ENCODE assay signal across 7 cellular contexts in the genomic region with DNA sequence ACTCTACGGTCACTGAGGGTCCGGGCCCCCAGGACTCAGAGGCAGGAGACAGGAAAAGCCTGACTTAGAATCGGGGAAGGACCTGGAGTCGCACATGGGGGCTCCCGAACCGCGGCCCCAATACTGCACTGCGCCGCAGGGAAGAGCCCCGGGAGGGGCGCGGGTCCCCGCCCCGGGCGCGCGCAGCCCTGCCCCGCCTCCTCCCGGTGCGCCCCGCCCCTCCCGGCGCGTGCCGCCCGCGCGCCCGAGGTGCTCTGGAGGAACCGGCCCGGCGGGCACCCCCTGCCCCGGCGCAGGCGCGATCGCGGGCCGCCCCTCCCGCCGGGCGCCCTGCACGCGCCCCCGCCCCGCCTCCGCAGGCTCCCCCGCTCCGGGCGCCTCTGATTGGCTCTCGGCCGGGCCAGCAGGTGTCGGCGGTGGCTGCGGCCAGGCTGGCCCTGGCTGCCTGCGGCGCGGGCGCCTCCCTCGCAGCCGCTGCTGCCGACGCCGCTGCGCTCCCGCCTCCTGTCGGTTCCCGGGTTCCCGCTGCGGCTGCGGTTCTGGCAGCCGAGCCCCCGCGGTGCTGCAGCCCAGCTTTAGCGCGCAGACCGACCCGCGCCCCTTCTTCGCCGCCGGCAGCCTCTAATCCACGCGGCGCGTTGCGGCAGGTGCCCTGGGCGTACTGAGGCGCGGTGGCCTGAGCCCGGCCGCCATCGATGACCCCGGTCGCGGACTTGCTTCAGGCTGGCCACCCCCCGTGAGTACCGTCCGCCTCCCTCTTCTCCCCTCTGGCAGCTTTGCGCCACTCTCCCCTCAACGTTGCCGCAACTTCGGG. TPM values are rescaled to one million over a fixed set of nuclear protein-coding genes. Genes with fewer than 3 reads are reported as not detected.
DNase-seq lines count a peak whose midpoint lies in the region; ATAC-seq, FAIRE-seq and TF ChIP-seq lines count a peak whose summit lies in the region.

A gene (plus strand): TSS at position 429 of the 814 bp plus-strand sequence. CDS start 91,208 bp downstream, outside the sequence.

- H3K27me3 ChIP-seq in endothelial cell of umbilical vein (ENCODE audit: control insufficient read depth in 2 of 2, insufficient read depth in 2 of 2, low read length in 2 of 2) = no peaks in the 10 kb centered on the region
- peaks cover 16 to 24% of the 10 kb centered on the region in 2 donors for H3K27me3 ChIP-seq in mucosa of rectum (ENCODE audit: control insufficient read depth in 2 of 2, insufficient read depth in 2 of 2, low read length in 2 of 2)
- peaks cover 34% of the 10 kb centered on the region for H3K27me3 ChIP-seq in upper lobe of right lung

- H3K79me2 ChIP-seq in endothelial cell of umbilical vein (ENCODE audit: control insufficient read depth, insufficient read depth, low read length) = peaks cover 4% of the 10 kb centered on the region

- no TSS peak for BruUV-seq in endothelial cell of umbilical vein (replicated peaks; lab: Mats Ljungman, UMichigan)

- peak within 1 kb of the TSS; percentile 3 for H3K9ac ChIP-seq in endothelial cell of umbilical vein (replicated peaks; ENCODE audit: extremely low read depth, insufficient read depth, low read length)
- peak within 1 kb of the TSS; percentile 32 to 72 for H3K9ac ChIP-seq in mucosa of rectum (ENCODE audit: low read depth in 1 of 2, low read length in 2 of 2)

- no peak for TF ChIP-seq EP300 in Ishikawa (IDR thresholded peaks at IDR 0.05; ENCODE audit: borderline replicate concordance)

- TF ChIP-seq CTCF in GM10248 (IDR thresholded peaks at IDR 0.05; ENCODE audit: control extremely low read depth, extremely low read depth, low read depth, missing control alignments) (no peak), endothelial cell of umbilical vein (IDR thresholded peaks at IDR 0.05; ENCODE audit: extremely low read depth in 1 of 2, insufficient read depth in 1 of 2, low read depth in 1 of 2, low read length in 2 of 2) (no peak), upper lobe of right lung (IDR thresholded peaks at IDR 0.05) (no peak)

- intact Hi-C loops in endothelial cell of umbilical vein (cut with micrococcal nuclease) (loop anchor here (2.0 kb wide), 1 partner anchor 267 kb away; no protein-coding TSS in a partner anchor), upper lobe of right lung (cut with DNase I) (no loop called here)

- no peak within 1 kb of the TSS for H3K27ac ChIP-seq in endothelial cell of umbilical vein (ENCODE audit: insufficient read depth, low read depth, low read length)
- peak within 1 kb of the TSS in 1 of 2 donors; percentile 37 for H3K27ac ChIP-seq in mucosa of rectum (ENCODE audit: low read depth in 2 of 2, low read length in 2 of 2)
- no peak within 1 kb of the TSS for H3K27ac ChIP-seq in upper lobe of right lung

- no peaks in the 10 kb centered on the region for H4K20me1 ChIP-seq in endothelial cell of umbilical vein (replicated peaks; ENCODE audit: control insufficient read depth, extremely low read depth, insufficient read depth, low read length)

- H3K9me1 ChIP-seq in endothelial cell of umbilical vein (replicated peaks; ENCODE audit: control insufficient read depth, extremely low read depth, insufficient read depth, low read length) = no peaks in the 10 kb centered on the region

- dilution Hi-C loops in endothelial cell of umbilical vein (cut with MboI; ENCODE audit: extremely low pct_ligation_motif_present, low sequenced_read_pairs) = no loop called here

- CTCF ChIA-PET in GM10248 (lab: Yijun Ruan, JAX) (no interaction called here), endothelial cell of umbilical vein (lab: Charles Lee) (interaction anchor here (0.7 to 7.6 kb wide), 9 partner anchors 11 to 267 kb away, joined by 3 to 119 read pairs (median 5); no protein-coding TSS in a partner anchor)

- no peak for FAIRE-seq in endothelial cell of umbilical vein (lab: Jason Lieb, UNC)

- H3K4me2 ChIP-seq in endothelial cell of umbilical vein (ENCODE audit: insufficient read depth, low read length) = peak within 1 kb of the TSS; percentile 93

- TF ChIP-seq RAD21 in Ishikawa (IDR thresholded peaks at IDR 0.05; ENCODE audit: low read depth) = no peak

- H3K9me3 ChIP-seq in endothelial cell of umbilical vein (replicated peaks; ENCODE audit: control insufficient read depth, insufficient read depth, low read length) (no peaks in the 10 kb centered on the region), mucosa of rectum (ENCODE audit: control insufficient read depth in 2 of 2, low read length in 2 of 2) (no peaks in the 10 kb centered on the region), upper lobe of right lung (no peaks in the 10 kb centered on the region)

- peak; percentile 65 for DNase-seq in GM10248 (ENCODE audit: extremely low spot score)
- peak; percentile 81 for DNase-seq in endothelial cell of umbilical vein (ENCODE audit: low read depth, low spot score)
- DNase-seq in upper lobe of right lung = peak; percentile 91

- peak within 1 kb of the TSS; percentile 76 for H2AFZ ChIP-seq in endothelial cell of umbilical vein (ENCODE audit: low read depth, low read length)

- H3K4me1 ChIP-seq in endothelial cell of umbilical vein (ENCODE audit: control insufficient read depth, extremely low read depth, insufficient read depth, low read length) (peaks cover 28% of the 10 kb centered on the region), mucosa of rectum (ENCODE audit: control insufficient read depth in 2 of 2, insufficient read depth in 2 of 2, low read length in 2 of 2) (peaks cover 8 to 10% of the 10 kb centered on the region in 2 donors), upper lobe of right lung (peaks cover 8% of the 10 kb centered on the region)

- H3K36me3 ChIP-seq in endothelial cell of umbilical vein (ENCODE audit: control insufficient read depth in 2 of 2, extremely low read depth in 1 of 2, insufficient read depth in 2 of 2, low read length in 2 of 2) = no peaks in the 10 kb centered on the region
- no peaks in the 10 kb centered on the region for H3K36me3 ChIP-seq in mucosa of rectum (ENCODE audit: control insufficient read depth in 2 of 2, insufficient read depth in 2 of 2, low read length in 2 of 2)
- no peaks in the 10 kb centered on the region for H3K36me3 ChIP-seq in upper lobe of right lung

- ATAC-seq in GM21528 (IDR thresholded peaks at IDR 0.05; ENCODE audit: low FRiP score, unreplicated experiment) (peak; percentile 72), SK-N-SH treated with all-trans-retinoic acid at 6 μM for 48 hours (peak; percentile 87), upper lobe of right lung (peak; percentile 97)

- H3K4me3 ChIP-seq in endothelial cell of umbilical vein (replicated peaks in 1 of 3; ENCODE audit: insufficient read depth in 1 of 3, low read depth in 1 of 3, low read length in 3 of 3) = peak within 1 kb of the TSS; percentile 61 to 79 (median 70)
- H3K4me3 ChIP-seq in mucosa of rectum (ENCODE audit: low read length in 2 of 2) = peak within 1 kb of the TSS; percentile 74 to 75
- peak within 1 kb of the TSS; percentile 57 for H3K4me3 ChIP-seq in upper lobe of right lung

- TF ChIP-seq POLR2A in endothelial cell of umbilical vein (IDR thresholded peaks at IDR 0.05; ENCODE audit: low read depth, low read length) = peak; percentile 59

- POLR2A ChIA-PET in GM10248 (lab: Yijun Ruan, JAX) = no interaction called here
- POLR2A ChIA-PET in endothelial cell of umbilical vein (lab: Charles Lee) = no interaction called here

TF ChIP-seq in Ishikawa, 13 proteins besides CTCF, POLR2A, EP300 and RAD21 (continues in another document):
- TF ChIP-seq, protein P1, sequence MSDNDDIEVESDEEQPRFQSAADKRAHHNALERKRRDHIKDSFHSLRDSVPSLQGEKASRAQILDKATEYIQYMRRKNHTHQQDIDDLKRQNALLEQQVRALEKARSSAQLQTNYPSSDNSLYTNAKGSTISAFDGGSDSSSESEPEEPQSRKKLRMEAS (IDR thresholded peaks at IDR 0.05) = peak; percentile 78
- no peak for TF ChIP-seq EGR1 (IDR thresholded peaks at IDR 0.05)

TF ChIP-seq in SK-N-SH treated with all-trans-retinoic acid at 6 μM for 48 hours, 23 proteins besides CTCF, POLR2A, EP300 and RAD21:
- TF ChIP-seq SNAI2 (CRISPR knock-in tag; IDR thresholded peaks at IDR 0.05) (peak; percentile 53; the same call in 1 of the 2 replicates), BACH2 (CRISPR knock-in tag; IDR thresholded peaks at IDR 0.05; ENCODE audit: borderline replicate concordance) (no peak)

TF ChIP-seq in endothelial cell of umbilical vein, 7 proteins besides CTCF, POLR2A, EP300 and RAD21:
- TF ChIP-seq GATA2 (IDR thresholded peaks at IDR 0.05; ENCODE audit: insufficient read depth, insufficient read length, low read depth, low read length) = no peak
- TF ChIP-seq MYC (IDR thresholded peaks at IDR 0.05; ENCODE audit: low read depth, low read length) = no peak
- TF ChIP-seq JUN (IDR thresholded peaks at IDR 0.05; ENCODE audit: borderline replicate concordance, insufficient read depth, insufficient read length, low read depth) = no peak
- no peak for TF ChIP-seq EZH2 (IDR thresholded peaks at IDR 0.05; ENCODE audit: borderline replicate concordance, low read depth, low read length, severe bottlenecking)
- no peak for TF ChIP-seq FOS (IDR thresholded peaks at IDR 0.05; ENCODE audit: borderline replicate concordance, insufficient read depth, low read length)
- TF ChIP-seq POLR2AphosphoS5 (IDR thresholded peaks at IDR 0.05; ENCODE audit: insufficient read depth, low read depth, low read length) = peak; percentile 77
- TF ChIP-seq, protein P1 (IDR thresholded peaks at IDR 0.05; ENCODE audit: insufficient read depth, insufficient read length) = no peak

RNA-seq across cellular contexts. Expression of the gene that starts here (rescaled TPM):
- total RNA-seq in endothelial cell of umbilical vein (8.9 and 11.9 TPM in 2 replicates), upper lobe of right lung (5.9 TPM)
- 4.7 and 6.7 TPM in 2 replicates for polyA plus RNA-seq in endothelial cell of umbilical vein
- polyA plus RNA-seq in endothelial cell of umbilical vein (2011; cell fraction: cytosol; rRNA removed) = 8.2 and 9.6 TPM in 2 replicates
- 11.1 and 15.7 TPM in 2 replicates for polyA plus RNA-seq in endothelial cell of umbilical vein (2011; cell fraction: nucleus; rRNA removed)
- polyA plus RNA-seq in endothelial cell of umbilical vein (2012) = 8.1 and 10.7 TPM in 2 replicates
- polyA minus RNA-seq in endothelial cell of umbilical vein = 12.2 and 14.5 TPM in 2 replicates
- not detected for polyA minus RNA-seq in endothelial cell of umbilical vein (2011; cell fraction: cytosol; rRNA and poly(A)+ RNA removed)
- polyA minus RNA-seq in endothelial cell of umbilical vein (2011; cell fraction: nucleus; rRNA and poly(A)+ RNA removed) = 18.4 and 23.9 TPM in 2 replicates
